In genomic region chr2:214545881-214546280, GRCh38 we compare ENCODE assay signal across 26 cellular contexts.
"Had no signal": no experiment of that assay in that cellular context is flagged by ENCODE, and none has a peak within 500 bp of the region (broad histone marks: within the 10 kb centered on the region; RNA-seq: fewer than 3 reads in every experiment).

No MANE protein-coding gene starts in this region.

- H3K27ac ChIP-seq: left lung, lower lobe of right lung, neural progenitor cell, ovary, prostate gland, skin epidermis, spleen, suprapubic skin, thoracic aorta, tibial artery, upper lobe of right lung had no signal

- DNase-seq: hippocampal formation; kidney; left colon; left lung; lower lobe of right lung; mesendoderm; naive B cell; natural killer cell; nephron progenitor cell; ovary; retina; right cardiac atrium; spleen; stimulated activated CD4-positive, alpha-beta T cell treated with anti-CD3 and anti-CD28 coated beads, Interleukin-4, amount 100 ng/mL, for 24 hours; stimulated activated naive CD4-positive, alpha-beta T cell; tibial artery; trophoblast cell; upper lobe of right lung had no signal

- H3K27me3 ChIP-seq: left lung, neural progenitor cell, ovary, suprapubic skin, tibial artery, upper lobe of right lung had no signal

- ATAC-seq: left colon; left lung; lower lobe of right lung; natural killer cell; right cardiac atrium; sciatic nerve; stimulated activated effector memory CD8-positive, alpha-beta T cell treated with anti-CD3 and anti-CD28 coated beads, Interleukin-12 subunit alpha, Interleukin-12 subunit beta, amount 100 ng/mL, for 72 hours; upper lobe of right lung had no signal

- H2AFZ ChIP-seq: neural progenitor cell had no signal

- H3K4me2 ChIP-seq: neural progenitor cell had no signal

- H3K36me3 ChIP-seq: left lung, lower lobe of right lung, neural progenitor cell, ovary, prostate gland, spleen, suprapubic skin, thoracic aorta, tibial artery, upper lobe of right lung had no signal

- H3K4me3 ChIP-seq: left lung, lower lobe of right lung, neural progenitor cell, ovary, prostate gland, skin epidermis, spleen, suprapubic skin, thoracic aorta, tibial artery, upper lobe of right lung had no signal

- H3K4me1 ChIP-seq: left lung, lower lobe of right lung, neural progenitor cell, prostate gland, spleen, upper lobe of right lung had no signal

- H3K9me3 ChIP-seq: left lung, lower lobe of right lung, ovary, prostate gland, spleen, suprapubic skin, thoracic aorta, tibial artery, upper lobe of right lung had no signal

- H3K9ac ChIP-seq: neural progenitor cell had no signal

- FAIRE-seq: kidney, urothelium cell line had no signal
